Comparison of ENCODE assay signal across 20 cellular contexts in genomic region chr15:48396020-48396419, GRCh38.
DNase-seq lines count a peak whose midpoint lies in the region; ATAC-seq and TF ChIP-seq lines count a peak whose summit lies in the region.
"Had no signal": no experiment of that assay in that cellular context is flagged by ENCODE, and none has a peak within 500 bp of the region (broad histone marks: within the 10 kb centered on the region; RNA-seq: fewer than 3 reads in every experiment).

No MANE protein-coding gene starts in this region.

- TF ChIP-seq EP300 in sigmoid colon (IDR thresholded peaks at IDR 0.05), result no peak

- no peaks in the 10 kb centered on the region for H3K4me1 Mint-ChIP-seq in T-helper 2 cell treated with Interferon-gamma antibody and Interleukin-4, amounts not matched to agents 5 μg/mL and 100 μg/mL, for 36 hours (ENCODE audit: low read depth)
- H3K4me1 Mint-ChIP-seq: activated CD4-positive, alpha-beta T cell treated with anti-CD3 and anti-CD28 coated beads, Interleukin-2, amount 10 ng/mL, durations not matched to agents 24 days and 14 days; stimulated activated naive CD8-positive, alpha-beta T cell treated with anti-CD3 and anti-CD28 coated beads, Interleukin-15, amount 100 ng/mL, for 72 hours had no signal

- H3K9me3 ChIP-seq in AG04450 (ENCODE audit: control insufficient read depth, insufficient read depth, low read length) (no peaks in the 10 kb centered on the region), left ventricle myocardium inferior (replicated peaks) (no peaks in the 10 kb centered on the region), sigmoid colon (no peaks in the 10 kb centered on the region), smooth muscle cell (replicated peaks; ENCODE audit: low read depth) (no peaks in the 10 kb centered on the region)
- H3K9me3 ChIP-seq: HAP-1 had no signal

- POLR2A ChIA-PET in AG04450 (lab: Yijun Ruan, JAX), result no interaction called here

- no peaks in the 10 kb centered on the region for H3K79me2 ChIP-seq in smooth muscle cell (ENCODE audit: low read depth)

- no peak for TF ChIP-seq POLR2A in sigmoid colon (IDR thresholded peaks at IDR 0.05)

- H3K27me3 Mint-ChIP-seq in T-helper 2 cell treated with Interferon-gamma antibody and Interleukin-4, amounts not matched to agents 5 μg/mL and 100 μg/mL, for 36 hours (ENCODE audit: low read depth), result no peaks in the 10 kb centered on the region
- H3K27me3 Mint-ChIP-seq: stimulated activated naive CD8-positive, alpha-beta T cell treated with anti-CD3 and anti-CD28 coated beads, Interleukin-15, amount 100 ng/mL, for 72 hours had no signal

- H3K4me2 ChIP-seq in smooth muscle cell, result no peak overlapping the region

- H3K36me3 Mint-ChIP-seq in T-helper 2 cell treated with Interferon-gamma antibody and Interleukin-4, amounts not matched to agents 5 μg/mL and 100 μg/mL, for 36 hours (ENCODE audit: low read depth), result no peaks in the 10 kb centered on the region

- H3K4me1 ChIP-seq in left ventricle myocardium inferior (peaks cover 32% of the 10 kb centered on the region), sigmoid colon (no peaks in the 10 kb centered on the region), smooth muscle cell (ENCODE audit: low read depth) (peaks cover 7% of the 10 kb centered on the region)

- H3K9ac ChIP-seq in smooth muscle cell (ENCODE audit: low read depth), result no peak overlapping the region

- no peak overlapping the region for H3K4me3 Mint-ChIP-seq in T-helper 2 cell treated with Interferon-gamma antibody and Interleukin-4, amounts not matched to agents 5 μg/mL and 100 μg/mL, for 36 hours
- H3K4me3 Mint-ChIP-seq: activated CD4-positive, alpha-beta T cell treated with anti-CD3 and anti-CD28 coated beads, Interleukin-2, amount 10 ng/mL, durations not matched to agents 24 days and 14 days; stimulated activated naive CD8-positive, alpha-beta T cell treated with anti-CD3 and anti-CD28 coated beads, Interleukin-15, amount 100 ng/mL, for 72 hours had no signal

- peak overlapping the region; percentile 63 for H3K27ac ChIP-seq in AG04450 (ENCODE audit: low read depth, low read length)
- H3K27ac ChIP-seq in adipose tissue (ENCODE audit: low read depth, low read length), result peak overlapping the region; percentile 11
- H3K27ac ChIP-seq in left ventricle myocardium inferior (replicated peaks), result peak overlapping the region; percentile 62
- peak overlapping the region in 3 of 4 donors; percentile 23 to 66 (median 54) for H3K27ac ChIP-seq in sigmoid colon
- no peak overlapping the region for H3K27ac ChIP-seq in smooth muscle cell (ENCODE audit: low read depth)
- H3K27ac ChIP-seq: brain microvascular endothelial cell had no signal

- CTCF ChIA-PET in AG04450 (lab: Charles Lee), result interaction anchor here (0.6 kb wide), 1 partner anchor 44 kb away, joined by 5 read pairs; no protein-coding TSS in a partner anchor

- no peak overlapping the region for H2AFZ ChIP-seq in smooth muscle cell (ENCODE audit: low read depth)

- no peaks in the 10 kb centered on the region for H3K9me3 Mint-ChIP-seq in T-helper 2 cell treated with Interferon-gamma antibody and Interleukin-4, amounts not matched to agents 5 μg/mL and 100 μg/mL, for 36 hours
- H3K9me3 Mint-ChIP-seq: activated CD4-positive, alpha-beta T cell treated with anti-CD3 and anti-CD28 coated beads, Interleukin-2, amount 10 ng/mL, durations not matched to agents 24 days and 14 days; stimulated activated naive CD8-positive, alpha-beta T cell treated with anti-CD3 and anti-CD28 coated beads, Interleukin-15, amount 100 ng/mL, for 72 hours had no signal

- intact Hi-C loops in left ventricle myocardium inferior (cut with micrococcal nuclease), result no loop called here
- intact Hi-C loops in sigmoid colon (cut with DNase I), result no loop called here

- DNase-seq in AG04450 (ENCODE audit: low read depth, low spot score), result no peak
- no peak for DNase-seq in left ventricle myocardium inferior
- no peak for DNase-seq in sigmoid colon
- DNase-seq in smooth muscle cell (lab: John Stamatoyannopoulos, UW; ENCODE audit: unreplicated experiment), result no peak
- no peak for DNase-seq in NCI-H2107 treated with DMSO at 0.1 percent for 48 hours (lab: John Stamatoyannopoulos, UW; ENCODE audit: unreplicated experiment)
- DNase-seq in T-helper 2 cell treated with Interferon-gamma antibody and Interleukin-4, amounts not matched to agents 5 μg/mL and 100 μg/mL, for 36 hours (ENCODE audit: low spot score), result no peak
- DNase-seq: activated CD4-positive, alpha-beta T cell treated with anti-CD3 and anti-CD28 coated beads, Interleukin-2, amount 10 ng/mL, durations not matched to agents 24 days and 14 days; activated naive CD4-positive, alpha-beta T cell treated with anti-CD3 and anti-CD28 coated beads, Interleukin-2, amount 50 U/mL, for 16 hours; activated T-cell treated with anti-CD3 and anti-CD28 coated beads for 4 hours; brain microvascular endothelial cell; DND-41; KBM-7; NCI-H1048; NCI-H2081; NCI-H526; stimulated activated CD4-positive, alpha-beta T cell treated with anti-CD3 and anti-CD28 coated beads, Interleukin-15, amount 100 ng/mL, for 24 hours; stimulated activated naive CD8-positive, alpha-beta T cell treated with anti-CD3 and anti-CD28 coated beads, Interleukin-15, amount 100 ng/mL, for 72 hours had no signal

- H3K27me3 ChIP-seq in AG04450 (ENCODE audit: control insufficient read depth, insufficient read depth, low read length) (no peaks in the 10 kb centered on the region), left ventricle myocardium inferior (ENCODE audit: low read depth) (no peaks in the 10 kb centered on the region), sigmoid colon (no peaks in the 10 kb centered on the region), smooth muscle cell (ENCODE audit: low read depth) (no peaks in the 10 kb centered on the region)
- H3K27me3 ChIP-seq: brain microvascular endothelial cell had no signal

- no peaks in the 10 kb centered on the region for H3F3A ChIP-seq in smooth muscle cell (ENCODE audit: low read depth)

- no peak for TF ChIP-seq CTCF in AG04450 (IDR thresholded peaks at IDR 0.05; ENCODE audit: low read depth, low read length)
- no peak for TF ChIP-seq CTCF in left ventricle myocardium inferior (IDR thresholded peaks at IDR 0.05; ENCODE audit: borderline replicate concordance)
- no peak for TF ChIP-seq CTCF in sigmoid colon (IDR thresholded peaks at IDR 0.05)
- TF ChIP-seq CTCF in smooth muscle cell (IDR thresholded peaks at IDR 0.05; ENCODE audit: borderline replicate concordance, insufficient read depth, poor library complexity, severe bottlenecking), result no peak

- no peak overlapping the region for H3K27ac Mint-ChIP-seq in T-helper 2 cell treated with Interferon-gamma antibody and Interleukin-4, amounts not matched to agents 5 μg/mL and 100 μg/mL, for 36 hours
- H3K27ac Mint-ChIP-seq: activated CD4-positive, alpha-beta T cell treated with anti-CD3 and anti-CD28 coated beads, Interleukin-2, amount 10 ng/mL, durations not matched to agents 24 days and 14 days; stimulated activated naive CD8-positive, alpha-beta T cell treated with anti-CD3 and anti-CD28 coated beads, Interleukin-15, amount 100 ng/mL, for 72 hours had no signal

- no peaks in the 10 kb centered on the region for H4K20me1 ChIP-seq in smooth muscle cell (ENCODE audit: low read depth)

- no peak overlapping the region for H3K4me3 ChIP-seq in AG04450 (ENCODE audit: low read depth, low read length)
- no peak overlapping the region for H3K4me3 ChIP-seq in left ventricle myocardium inferior
- H3K4me3 ChIP-seq in sigmoid colon, result no peak overlapping the region
- H3K4me3 ChIP-seq in smooth muscle cell, result no peak overlapping the region
- H3K4me3 ChIP-seq: HAP-1 had no signal

- WGBS in adipose tissue, 3 donors, result 66 to 74% (median 69%) methylated on average over 5 of the region's 5 CpGs
- 81 to 89% methylated on average over 5 of the region's 5 CpGs for WGBS in sigmoid colon, 2 donors
- 71% methylated on average over 5 of the region's 5 CpGs for WGBS in smooth muscle cell (ENCODE audit: low lambda C conversion rate)

- ATAC-seq in GM21423 (IDR thresholded peaks at IDR 0.05; ENCODE audit: unreplicated experiment), result no peak
- ATAC-seq: stimulated activated naive CD8-positive, alpha-beta T cell treated with anti-CD3 and anti-CD28 coated beads, Interleukin-15, amount 100 ng/mL, for 72 hours had no signal

- H3K36me3 ChIP-seq in left ventricle myocardium inferior (no peaks in the 10 kb centered on the region), sigmoid colon (no peaks in the 10 kb centered on the region), smooth muscle cell (ENCODE audit: low read depth) (no peaks in the 10 kb centered on the region)
- H3K36me3 ChIP-seq: brain microvascular endothelial cell, HAP-1 had no signal
